In genomic region chr5:136638084-136638483, GRCh38 we compare ENCODE assay signal across 22 cellular contexts.
A peak's percentile ranks its signal among the peaks of the same experiment; 100 is the strongest.
DNase-seq lines count a peak whose midpoint lies in the region; ATAC-seq and TF ChIP-seq lines count a peak whose summit lies in the region.
"Had no signal": no experiment of that assay in that cellular context is flagged by ENCODE, and none has a peak within 500 bp of the region (broad histone marks: within the 10 kb centered on the region; RNA-seq: fewer than 3 reads in every experiment).

No MANE protein-coding gene starts in this region.

- DNase-seq in T47D (ENCODE audit: low read depth in 1 of 2, low spot score in 1 of 2), result peak; percentile 9 to 64
- DNase-seq in mammary epithelial cell, result no peak
- peak; percentile 28 for DNase-seq in SK-MEL-5 (ENCODE audit: low read depth, low spot score)
- DNase-seq in fibroblast of mammary gland (ENCODE audit: low read depth), result no peak
- no peak for DNase-seq in activated naive CD4-positive, alpha-beta T cell treated with anti-CD3 and anti-CD28 coated beads for 36 hours
- no peak for DNase-seq in psoas muscle
- no peak for DNase-seq in NOMO-1 treated with dmso at 0.1 percent for 144 hours (lab: John Stamatoyannopoulos, UW; ENCODE audit: unreplicated experiment)
- DNase-seq: activated gamma-delta T cell, GDM1, KBM-7, natural killer cell, NCI-H2029 treated with DMSO at 0.1 percent for 48 hours, NCI-H524 treated with DMSO at 0.1 percent for 48 hours, pancreas, T-cell had no signal

- no TSS peak for BruUV-seq in mammary epithelial cell (replicated peaks; lab: Mats Ljungman, UMichigan)

- in situ Hi-C loops in T47D (cut with HindIII; ENCODE audit: low pct_unique_long_range_greater_than_20kb, low sequenced_read_pairs) (no loop called here), mammary epithelial cell (cut with MboI; ENCODE audit: low sequenced_read_pairs in 2 of 2) (no loop called here), SK-MEL-5 (cut with HindIII; ENCODE audit: low pct_unique_long_range_greater_than_20kb, low sequenced_read_pairs) (no loop called here)

- H3K4me3 ChIP-seq in mammary epithelial cell (replicated peaks in 1 of 3; ENCODE audit: insufficient read depth in 1 of 3, low read depth in 2 of 3, low read length in 3 of 3) (no peak overlapping the region), fibroblast of mammary gland (ENCODE audit: control insufficient read depth, low read depth, low read length) (no peak overlapping the region), psoas muscle (no peak overlapping the region)
- H3K4me3 ChIP-seq: gastroesophageal sphincter, pancreas, suprapubic skin, vagina had no signal

- no peaks in the 10 kb centered on the region for H3K4me1 ChIP-seq in mammary epithelial cell (ENCODE audit: insufficient read depth, low read length)
- H3K4me1 ChIP-seq in psoas muscle, result no peaks in the 10 kb centered on the region
- H3K4me1 ChIP-seq: gastroesophageal sphincter, pancreas, suprapubic skin, vagina had no signal

- peaks cover 3% of the 10 kb centered on the region for H4K20me1 ChIP-seq in mammary epithelial cell (ENCODE audit: insufficient read depth, low read length)

- 91% methylated on average over 1 of the region's 1 CpG for WGBS in mammary epithelial cell (ENCODE audit: low coverage, missing lambda C conversion rate)
- WGBS in psoas muscle, 3 donors, result 95 to 96% (median 96%) methylated on average over 1 of the region's 1 CpG

- peaks cover 3% of the 10 kb centered on the region for H3K9me3 Mint-ChIP-seq in activated naive CD4-positive, alpha-beta T cell treated with anti-CD3 and anti-CD28 coated beads for 36 hours

- H3K4me3 Mint-ChIP-seq in activated naive CD4-positive, alpha-beta T cell treated with anti-CD3 and anti-CD28 coated beads for 36 hours, result no peak overlapping the region
- H3K4me3 Mint-ChIP-seq: natural killer cell; stimulated activated effector memory CD8-positive, alpha-beta T cell treated with anti-CD3 and anti-CD28 coated beads, Interleukin-12 subunit alpha, Interleukin-12 subunit beta, amount 100 ng/mL, for 72 hours; T-cell had no signal

- peaks cover 6% of the 10 kb centered on the region for H3K27me3 ChIP-seq in mammary epithelial cell (ENCODE audit: insufficient read depth, low read length)
- H3K27me3 ChIP-seq in psoas muscle (ENCODE audit: insufficient read depth in 3 of 3, low read length in 2 of 3), result peaks cover 0 to 1% (median 0%) of the 10 kb centered on the region in 3 donors
- H3K27me3 ChIP-seq: gastroesophageal sphincter, suprapubic skin, vagina had no signal

- H3K4me1 Mint-ChIP-seq in activated naive CD4-positive, alpha-beta T cell treated with anti-CD3 and anti-CD28 coated beads for 36 hours (ENCODE audit: low read depth), result no peaks in the 10 kb centered on the region
- H3K4me1 Mint-ChIP-seq: natural killer cell; stimulated activated effector memory CD8-positive, alpha-beta T cell treated with anti-CD3 and anti-CD28 coated beads, Interleukin-12 subunit alpha, Interleukin-12 subunit beta, amount 100 ng/mL, for 72 hours; T-cell had no signal

- no peak overlapping the region for H3K9ac ChIP-seq in mammary epithelial cell (ENCODE audit: insufficient read depth, low read length)

- H3K9me3 ChIP-seq in mammary epithelial cell (replicated peaks; ENCODE audit: insufficient read depth, low read length) (no peaks in the 10 kb centered on the region), psoas muscle (no peaks in the 10 kb centered on the region)
- H3K9me3 ChIP-seq: gastroesophageal sphincter, pancreas, suprapubic skin, vagina had no signal

- no peaks in the 10 kb centered on the region for H3K36me3 Mint-ChIP-seq in activated naive CD4-positive, alpha-beta T cell treated with anti-CD3 and anti-CD28 coated beads for 36 hours (ENCODE audit: low read depth)
- H3K36me3 Mint-ChIP-seq: natural killer cell; stimulated activated effector memory CD8-positive, alpha-beta T cell treated with anti-CD3 and anti-CD28 coated beads, Interleukin-12 subunit alpha, Interleukin-12 subunit beta, amount 100 ng/mL, for 72 hours; T-cell had no signal

- intact Hi-C loops in mammary epithelial cell (cut with micrococcal nuclease) (no loop called here), psoas muscle (cut with DNase I) (no loop called here)
- intact Hi-C loops in activated naive CD4-positive, alpha-beta T cell treated with anti-CD3 and anti-CD28 coated beads for 36 hours (cut with micrococcal nuclease), result no loop called here

- no peaks in the 10 kb centered on the region for H3K36me3 ChIP-seq in mammary epithelial cell (ENCODE audit: insufficient read depth, low read length)
- no peaks in the 10 kb centered on the region for H3K36me3 ChIP-seq in psoas muscle (ENCODE audit: insufficient read depth in 1 of 2, low read depth in 1 of 2)
- H3K36me3 ChIP-seq: gastroesophageal sphincter, pancreas, suprapubic skin, vagina had no signal

- CTCF ChIA-PET in mammary epithelial cell (lab: Charles Lee; ENCODE audit: low non-redundant PET), result interaction anchor here (0.7 to 1.0 kb wide), 2 partner anchors 48 to 132 kb away, joined by 3 to 5 read pairs; no protein-coding TSS in a partner anchor
- CTCF ChIA-PET in activated naive CD4-positive, alpha-beta T cell treated with anti-CD3 and anti-CD28 coated beads for 36 hours (lab: Charles Lee), result no interaction called here

- H2AFZ ChIP-seq in mammary epithelial cell (ENCODE audit: low read depth, low read length), result no peak overlapping the region

- no peaks in the 10 kb centered on the region for H3K27me3 Mint-ChIP-seq in activated naive CD4-positive, alpha-beta T cell treated with anti-CD3 and anti-CD28 coated beads for 36 hours (ENCODE audit: low read depth)
- H3K27me3 Mint-ChIP-seq: T-cell had no signal

- ATAC-seq in GM18909 (IDR thresholded peaks at IDR 0.05; ENCODE audit: poor library complexity, unreplicated experiment) (no peak), psoas muscle (no peak)
- ATAC-seq: gastroesophageal sphincter; natural killer cell; pancreas; Right ventricle myocardium inferior; sciatic nerve; stimulated activated effector memory CD8-positive, alpha-beta T cell treated with anti-CD3 and anti-CD28 coated beads, Interleukin-12 subunit alpha, Interleukin-12 subunit beta, amount 100 ng/mL, for 72 hours; T-cell had no signal

- no peak overlapping the region for H3K27ac Mint-ChIP-seq in activated naive CD4-positive, alpha-beta T cell treated with anti-CD3 and anti-CD28 coated beads for 36 hours
- H3K27ac Mint-ChIP-seq: natural killer cell; stimulated activated effector memory CD8-positive, alpha-beta T cell treated with anti-CD3 and anti-CD28 coated beads, Interleukin-12 subunit alpha, Interleukin-12 subunit beta, amount 100 ng/mL, for 72 hours; T-cell had no signal

- TF ChIP-seq CTCF in mammary epithelial cell (conservative IDR thresholded peaks at IDR 0.05 in 1 of 2, IDR thresholded peaks at IDR 0.05 in 1 of 2; ENCODE audit: extremely low read depth in 1 of 2, insufficient read depth in 1 of 2, low read depth in 1 of 2, low read length in 2 of 2), result peak in 1 of 2 donors; percentile 22
- TF ChIP-seq CTCF in fibroblast of mammary gland (conservative IDR thresholded peaks at IDR 0.05; ENCODE audit: control insufficient read depth, insufficient read depth, low read depth, low read length), result peak; percentile 1
- TF ChIP-seq CTCF in psoas muscle (IDR thresholded peaks at IDR 0.05), result no peak

- no peak overlapping the region for H3K4me2 ChIP-seq in mammary epithelial cell (ENCODE audit: insufficient read depth, low read depth, low read length)

- dilution Hi-C loops in mammary epithelial cell (cut with HindIII; ENCODE audit: low sequenced_read_pairs), result no loop called here

- no peaks in the 10 kb centered on the region for H3K79me2 ChIP-seq in mammary epithelial cell (ENCODE audit: insufficient read depth, low read length)

- no peak overlapping the region for H3K27ac ChIP-seq in mammary epithelial cell (ENCODE audit: insufficient read depth, low read depth, low read length)
- no peak overlapping the region for H3K27ac ChIP-seq in psoas muscle
- H3K27ac ChIP-seq: gastroesophageal sphincter, pancreas, suprapubic skin, vagina had no signal

Comparison
In these comparisons a context has a peak if more than half of its experiments do, and no peak if none do; other contexts are left out.
1. DNase-seq: peak in T47D (2 of 2) and SK-MEL-5 (single experiment); none in mammary epithelial cell (single experiment), fibroblast of mammary gland (single experiment), activated naive CD4-positive, alpha-beta T cell treated with anti-CD3 and anti-CD28 coated beads for 36 hours (single experiment), psoas muscle (0 of 2) and NOMO-1 treated with dmso at 0.1 percent for 144 hours (single experiment).